ENCODE assay signal across 14 cellular contexts in the genomic region with DNA sequence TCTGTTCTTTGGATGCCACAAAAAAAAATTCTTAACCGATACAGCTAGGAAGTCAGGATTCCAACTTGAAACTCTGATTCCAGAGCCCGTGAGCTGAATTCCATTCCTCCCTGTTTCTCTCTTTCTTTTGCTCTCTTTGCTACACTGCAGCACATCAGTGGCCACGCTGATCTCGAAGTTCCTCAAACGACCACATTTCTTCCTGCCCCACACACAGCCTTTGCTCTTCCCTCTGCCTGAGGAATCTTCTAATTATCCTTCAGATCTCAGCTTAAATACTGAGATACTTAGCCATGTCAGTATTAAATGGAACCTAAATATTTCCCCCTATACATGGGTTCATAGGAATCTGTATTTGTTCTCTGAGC.
DNase-seq lines count a peak whose midpoint lies in the region; ATAC-seq, FAIRE-seq and TF ChIP-seq lines count a peak whose summit lies in the region.
"Had no signal": no experiment of that assay in that cellular context is flagged by ENCODE, and none has a peak within 500 bp of the region (broad histone marks: within the 10 kb centered on the region; RNA-seq: fewer than 3 reads in every experiment).

No MANE protein-coding gene starts in this region.

- H3K27me3 ChIP-seq in mesenchymal stem cell (ENCODE audit: control insufficient read depth in 1 of 2, insufficient read depth in 1 of 2, low read length in 2 of 2): no peaks in the 10 kb centered on the region

- H3K27me3 Mint-ChIP-seq in CD14-positive monocyte (ENCODE audit: low read depth in 3 of 3): no peaks in the 10 kb centered on the region
- H3K27me3 Mint-ChIP-seq in WTC11 (ENCODE audit: low read depth): no peaks in the 10 kb centered on the region

- H2BK5ac ChIP-seq in mesenchymal stem cell (ENCODE audit: low read depth, low read length, poor library complexity, severe bottlenecking): no peak overlapping the region

- peak overlapping the region in 1 of 2 experiments; percentile 91 for H3K18ac ChIP-seq in mesenchymal stem cell (ENCODE audit: low read depth in 1 of 2, low read length in 2 of 2)

- TF ChIP-seq CTCF in CD14-positive monocyte (IDR thresholded peaks at IDR 0.05) (no peak), WTC11 (IDR thresholded peaks at IDR 0.05) (no peak), omental fat pad (IDR thresholded peaks at IDR 0.05) (no peak), foreskin fibroblast (IDR thresholded peaks at IDR 0.05; ENCODE audit: low read depth, low read length) (no peak)

- peaks cover 3% of the 10 kb centered on the region for H3K4me1 ChIP-seq in mesenchymal stem cell (ENCODE audit: control insufficient read depth, insufficient read depth, low read depth, low read length)

- H3K36me3 Mint-ChIP-seq in CD14-positive monocyte (peaks cover 0 to 2% of the 10 kb centered on the region in 2 donors), WTC11 (no peaks in the 10 kb centered on the region; the same call in 1 of the 2 replicates)

- no peak overlapping the region for H2BK120ac ChIP-seq in mesenchymal stem cell (ENCODE audit: low read depth, low read length)

- H3K9ac ChIP-seq in mesenchymal stem cell (ENCODE audit: low read length): no peak overlapping the region

- CTCF ChIA-PET in WTC11 (lab: Charles Lee): interaction anchor here (0.6 to 1.0 kb wide), 2 partner anchors 31 to 88 kb away, joined by 3 read pairs; no protein-coding TSS in a partner anchor

- FAIRE-seq in GM19239 (lab: Jason Lieb, UNC): peak; percentile 4
- FAIRE-seq: H1 had no signal

- H2AFZ ChIP-seq in mesenchymal stem cell (ENCODE audit: low read depth, low read length): no peak overlapping the region

- peak overlapping the region; percentile 68 to 89 for H3K4me3 Mint-ChIP-seq in CD14-positive monocyte
- H3K4me3 Mint-ChIP-seq in WTC11: no peak overlapping the region

- no peak overlapping the region for H3K4me2 ChIP-seq in mesenchymal stem cell (ENCODE audit: low read length, poor library complexity, severe bottlenecking)

- H3K27ac Mint-ChIP-seq in CD14-positive monocyte: peak overlapping the region; percentile 75 to 94 (median 83)
- H3K27ac Mint-ChIP-seq in WTC11: peak overlapping the region; percentile 40

- peak overlapping the region; percentile 59 for H4K91ac ChIP-seq in mesenchymal stem cell (ENCODE audit: low read length)

- no peak overlapping the region for H3K27ac ChIP-seq in mesenchymal stem cell (ENCODE audit: low read length, poor library complexity, severe bottlenecking)

- ATAC-seq in WTC11 (no peak), HG03175 (IDR thresholded peaks at IDR 0.05; ENCODE audit: unreplicated experiment) (no peak), omental fat pad (ENCODE audit: low FRiP score) (no peak)

- no peak overlapping the region for H2AK5ac ChIP-seq in mesenchymal stem cell (ENCODE audit: low read length, severe bottlenecking)

- H3K14ac ChIP-seq in mesenchymal stem cell (ENCODE audit: low read length in 2 of 2): no peak overlapping the region

- peaks cover 19% of the 10 kb centered on the region for H3K79me1 ChIP-seq in mesenchymal stem cell (replicated peaks; ENCODE audit: low read length, poor library complexity, severe bottlenecking)

- H4K8ac ChIP-seq in mesenchymal stem cell (ENCODE audit: low read length): peak overlapping the region; percentile 76

- H3K4ac ChIP-seq in mesenchymal stem cell (ENCODE audit: low read depth in 1 of 2, low read length in 2 of 2): no peak overlapping the region

- intact Hi-C loops in CD14-positive monocyte (cut with micrococcal nuclease): loop anchor here in 1 of 2 donors (5.0 kb wide), 1 partner anchor 86 kb away; a partner anchor contains a TSS

- H3K9me3 Mint-ChIP-seq in CD14-positive monocyte (peaks cover 0 to 2% (median 0%) of the 10 kb centered on the region in 7 donors), WTC11 (no peaks in the 10 kb centered on the region)

- H3K4me1 Mint-ChIP-seq in CD14-positive monocyte (peaks cover 78% of the 10 kb centered on the region), WTC11 (peaks cover 62% of the 10 kb centered on the region)

- no peak overlapping the region for H3K4me3 ChIP-seq in mesenchymal stem cell (ENCODE audit: insufficient read depth in 1 of 2, low read depth in 1 of 2, low read length in 2 of 2)
- H3K4me3 ChIP-seq in foreskin fibroblast (ENCODE audit: low read depth in 1 of 2, low read length in 2 of 2): no peak overlapping the region

- peak overlapping the region in 1 of 2 experiments; percentile 92 for H2BK12ac ChIP-seq in mesenchymal stem cell (ENCODE audit: low read length in 2 of 2)

- no peaks in the 10 kb centered on the region for H3K36me3 ChIP-seq in mesenchymal stem cell (ENCODE audit: control insufficient read depth in 1 of 2, insufficient read depth in 2 of 2, low read depth in 1 of 2, low read length in 2 of 2)

- H3K9me3 ChIP-seq in mesenchymal stem cell (ENCODE audit: control insufficient read depth, low read length): no peaks in the 10 kb centered on the region

- no peak overlapping the region for H3K23ac ChIP-seq in mesenchymal stem cell (ENCODE audit: low read length in 2 of 2)

- no peak overlapping the region for H2BK15ac ChIP-seq in mesenchymal stem cell (ENCODE audit: low read depth, poor library complexity, severe bottlenecking)

- no peak for DNase-seq in CD14-positive monocyte (ENCODE audit: low spot score)
- DNase-seq in GM19239 (ENCODE audit: insufficient read length, low spot score): no peak
- no peak for DNase-seq in WTC11 (ENCODE audit: low spot score)
- no peak for DNase-seq in mesenchymal stem cell
- DNase-seq in omental fat pad (ENCODE audit: low spot score): no peak
- DNase-seq in ureter (ENCODE audit: low spot score): no peak
- no peak for DNase-seq in foreskin fibroblast
- DNase-seq: activated effector memory CD4-positive, alpha-beta T cell treated with Interleukin-2 at 50 U/mL for 16 hours; DMS79; head of caudate nucleus; NCI-H524; stimulated activated naive CD4-positive, alpha-beta T cell had no signal

- POLR2A ChIA-PET in WTC11 (lab: Charles Lee): no interaction called here

- 73% methylated on average over 5 of the region's 5 CpGs for WGBS in mesenchymal stem cell

TF ChIP-seq in WTC11, 78 proteins besides CTCF, POLR2A, EP300 and RAD21:
- TF ChIP-seq ZBTB21 (CRISPR knock-in tag; IDR thresholded peaks at IDR 0.05; ENCODE audit: borderline replicate concordance): no peak
- no peak for TF ChIP-seq CREM (CRISPR knock-in tag; IDR thresholded peaks at IDR 0.05)
- TF ChIP-seq ESRRA (CRISPR knock-in tag; IDR thresholded peaks at IDR 0.05; ENCODE audit: borderline replicate concordance): no peak
- no peak for TF ChIP-seq KAT7 (CRISPR knock-in tag; IDR thresholded peaks at IDR 0.05; ENCODE audit: borderline replicate concordance)
- TF ChIP-seq TEAD1 (CRISPR knock-in tag; IDR thresholded peaks at IDR 0.05): no peak
- TF ChIP-seq, protein P1, sequence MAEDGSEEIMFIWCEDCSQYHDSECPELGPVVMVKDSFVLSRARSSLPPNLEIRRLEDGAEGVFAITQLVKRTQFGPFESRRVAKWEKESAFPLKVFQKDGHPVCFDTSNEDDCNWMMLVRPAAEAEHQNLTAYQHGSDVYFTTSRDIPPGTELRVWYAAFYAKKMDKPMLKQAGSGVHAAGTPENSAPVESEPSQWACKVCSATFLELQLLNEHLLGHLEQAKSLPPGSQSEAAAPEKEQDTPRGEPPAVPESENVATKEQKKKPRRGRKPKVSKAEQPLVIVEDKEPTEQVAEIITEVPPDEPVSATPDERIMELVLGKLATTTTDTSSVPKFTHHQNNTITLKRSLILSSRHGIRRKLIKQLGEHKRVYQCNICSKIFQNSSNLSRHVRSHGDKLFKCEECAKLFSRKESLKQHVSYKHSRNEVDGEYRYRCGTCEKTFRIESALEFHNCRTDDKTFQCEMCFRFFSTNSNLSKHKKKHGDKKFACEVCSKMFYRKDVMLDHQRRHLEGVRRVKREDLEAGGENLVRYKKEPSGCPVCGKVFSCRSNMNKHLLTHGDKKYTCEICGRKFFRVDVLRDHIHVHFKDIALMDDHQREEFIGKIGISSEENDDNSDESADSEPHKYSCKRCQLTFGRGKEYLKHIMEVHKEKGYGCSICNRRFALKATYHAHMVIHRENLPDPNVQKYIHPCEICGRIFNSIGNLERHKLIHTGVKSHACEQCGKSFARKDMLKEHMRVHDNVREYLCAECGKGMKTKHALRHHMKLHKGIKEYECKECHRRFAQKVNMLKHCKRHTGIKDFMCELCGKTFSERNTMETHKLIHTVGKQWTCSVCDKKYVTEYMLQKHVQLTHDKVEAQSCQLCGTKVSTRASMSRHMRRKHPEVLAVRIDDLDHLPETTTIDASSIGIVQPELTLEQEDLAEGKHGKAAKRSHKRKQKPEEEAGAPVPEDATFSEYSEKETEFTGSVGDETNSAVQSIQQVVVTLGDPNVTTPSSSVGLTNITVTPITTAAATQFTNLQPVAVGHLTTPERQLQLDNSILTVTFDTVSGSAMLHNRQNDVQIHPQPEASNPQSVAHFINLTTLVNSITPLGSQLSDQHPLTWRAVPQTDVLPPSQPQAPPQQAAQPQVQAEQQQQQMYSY (CRISPR knock-in tag; IDR thresholded peaks at IDR 0.05): no peak
- no peak for TF ChIP-seq ATF1 (CRISPR knock-in tag; IDR thresholded peaks at IDR 0.05)
- no peak for TF ChIP-seq FOXJ3 (CRISPR knock-in tag; IDR thresholded peaks at IDR 0.05; ENCODE audit: borderline replicate concordance)
TF ChIP-seq in WTC11: peak in this region for 0.
